In the genomic region with DNA sequence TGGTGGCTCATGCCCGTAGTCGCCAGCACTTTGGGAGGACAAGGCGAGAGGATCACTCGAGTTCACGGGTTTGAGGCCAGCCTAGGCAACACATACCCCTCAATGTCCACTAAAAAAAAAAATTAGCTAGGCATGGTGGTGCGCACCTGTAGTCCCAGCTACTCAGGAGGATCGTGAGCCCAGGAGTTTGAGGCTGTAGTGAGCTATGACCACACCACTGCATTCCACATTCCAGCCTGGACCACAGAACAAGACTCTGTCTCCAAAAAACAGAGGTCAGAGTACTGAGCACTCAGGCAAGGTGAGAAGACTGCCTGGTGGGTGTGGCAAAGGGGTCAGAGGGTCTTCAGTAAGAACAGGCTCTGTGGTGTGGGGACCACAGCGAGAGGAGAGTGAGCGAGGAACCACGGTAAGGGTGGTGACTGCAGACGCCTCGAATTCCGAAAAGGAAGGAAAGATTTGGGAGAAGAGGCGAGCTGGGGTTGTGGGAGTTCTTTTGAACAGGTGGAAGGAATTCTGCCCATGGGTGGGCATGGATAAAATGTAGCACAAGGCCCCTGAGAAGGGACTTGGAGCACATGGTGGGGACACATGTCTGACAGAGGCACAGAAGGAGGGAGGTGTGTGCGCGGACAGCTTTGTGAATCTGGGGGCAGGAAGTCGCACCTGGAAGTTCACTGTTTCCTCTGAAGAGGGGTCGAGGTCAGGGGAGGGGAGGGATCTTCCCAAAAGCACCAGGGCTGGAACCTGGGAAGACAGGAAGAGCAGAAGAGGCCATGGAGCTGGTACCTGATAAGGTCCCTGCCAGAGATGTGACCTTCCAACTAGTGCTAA, we compare ENCODE assay signal across 1 cellular context.
TF ChIP-seq lines count a peak whose summit lies in the region.

No MANE protein-coding gene starts in this region.

TF ChIP-seq in WTC11, 78 proteins besides CTCF, POLR2A, EP300 and RAD21:
- TF ChIP-seq ZNF121 (CRISPR knock-in tag; IDR thresholded peaks at IDR 0.05), result peak; percentile 73; the same call in 1 of the 2 replicates
- TF ChIP-seq ZNF671 (CRISPR knock-in tag; IDR thresholded peaks at IDR 0.05), result no peak
- TF ChIP-seq, protein P1, sequence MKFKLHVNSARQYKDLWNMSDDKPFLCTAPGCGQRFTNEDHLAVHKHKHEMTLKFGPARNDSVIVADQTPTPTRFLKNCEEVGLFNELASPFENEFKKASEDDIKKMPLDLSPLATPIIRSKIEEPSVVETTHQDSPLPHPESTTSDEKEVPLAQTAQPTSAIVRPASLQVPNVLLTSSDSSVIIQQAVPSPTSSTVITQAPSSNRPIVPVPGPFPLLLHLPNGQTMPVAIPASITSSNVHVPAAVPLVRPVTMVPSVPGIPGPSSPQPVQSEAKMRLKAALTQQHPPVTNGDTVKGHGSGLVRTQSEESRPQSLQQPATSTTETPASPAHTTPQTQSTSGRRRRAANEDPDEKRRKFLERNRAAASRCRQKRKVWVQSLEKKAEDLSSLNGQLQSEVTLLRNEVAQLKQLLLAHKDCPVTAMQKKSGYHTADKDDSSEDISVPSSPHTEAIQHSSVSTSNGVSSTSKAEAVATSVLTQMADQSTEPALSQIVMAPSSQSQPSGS (CRISPR knock-in tag; IDR thresholded peaks at IDR 0.05; ENCODE audit: borderline replicate concordance, low read depth), result no peak
